ENCODE assay signal across 1 cellular context in the genomic region with DNA sequence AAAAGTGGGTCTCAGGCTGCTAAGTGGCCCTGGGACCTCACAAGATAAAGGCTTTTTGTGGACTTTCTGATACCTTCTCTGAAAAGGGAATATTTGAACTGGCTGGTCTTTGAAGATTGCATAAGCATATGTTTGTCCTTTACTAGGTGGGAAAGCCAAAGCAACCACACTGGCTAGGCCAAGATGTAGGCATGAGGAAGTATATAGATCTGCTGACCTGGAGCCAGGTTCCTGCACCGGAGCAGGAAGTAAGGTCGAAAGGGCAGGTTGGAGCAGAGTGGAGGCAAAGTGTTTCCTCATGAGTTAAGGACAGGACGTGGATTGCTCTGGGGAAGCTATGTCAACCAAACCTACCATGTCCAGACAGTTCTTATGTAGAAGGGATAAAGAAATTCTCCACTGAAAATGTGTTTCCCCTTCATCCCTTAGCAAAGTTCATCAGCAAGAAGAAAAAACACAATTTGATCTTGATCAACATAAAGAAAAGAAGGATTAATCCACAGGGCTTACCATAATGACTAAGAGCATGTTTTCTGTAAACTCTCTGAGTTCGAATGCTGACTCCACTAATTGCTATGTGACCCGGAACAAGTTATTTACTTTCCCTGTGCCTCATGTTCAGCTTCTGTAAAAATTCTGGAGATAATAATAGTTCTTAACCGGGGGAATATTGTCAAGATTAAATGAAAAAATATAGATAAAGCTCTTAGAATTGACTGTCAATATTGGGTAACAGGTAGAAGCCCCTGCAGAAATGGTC.
TF ChIP-seq lines count a peak whose summit lies in the region.

No MANE protein-coding gene starts in this region.

TF ChIP-seq in HepG2, 621 proteins besides CTCF, POLR2A, EP300 and RAD21 (continued from another document and continues in another):
- TF ChIP-seq, protein P1, sequence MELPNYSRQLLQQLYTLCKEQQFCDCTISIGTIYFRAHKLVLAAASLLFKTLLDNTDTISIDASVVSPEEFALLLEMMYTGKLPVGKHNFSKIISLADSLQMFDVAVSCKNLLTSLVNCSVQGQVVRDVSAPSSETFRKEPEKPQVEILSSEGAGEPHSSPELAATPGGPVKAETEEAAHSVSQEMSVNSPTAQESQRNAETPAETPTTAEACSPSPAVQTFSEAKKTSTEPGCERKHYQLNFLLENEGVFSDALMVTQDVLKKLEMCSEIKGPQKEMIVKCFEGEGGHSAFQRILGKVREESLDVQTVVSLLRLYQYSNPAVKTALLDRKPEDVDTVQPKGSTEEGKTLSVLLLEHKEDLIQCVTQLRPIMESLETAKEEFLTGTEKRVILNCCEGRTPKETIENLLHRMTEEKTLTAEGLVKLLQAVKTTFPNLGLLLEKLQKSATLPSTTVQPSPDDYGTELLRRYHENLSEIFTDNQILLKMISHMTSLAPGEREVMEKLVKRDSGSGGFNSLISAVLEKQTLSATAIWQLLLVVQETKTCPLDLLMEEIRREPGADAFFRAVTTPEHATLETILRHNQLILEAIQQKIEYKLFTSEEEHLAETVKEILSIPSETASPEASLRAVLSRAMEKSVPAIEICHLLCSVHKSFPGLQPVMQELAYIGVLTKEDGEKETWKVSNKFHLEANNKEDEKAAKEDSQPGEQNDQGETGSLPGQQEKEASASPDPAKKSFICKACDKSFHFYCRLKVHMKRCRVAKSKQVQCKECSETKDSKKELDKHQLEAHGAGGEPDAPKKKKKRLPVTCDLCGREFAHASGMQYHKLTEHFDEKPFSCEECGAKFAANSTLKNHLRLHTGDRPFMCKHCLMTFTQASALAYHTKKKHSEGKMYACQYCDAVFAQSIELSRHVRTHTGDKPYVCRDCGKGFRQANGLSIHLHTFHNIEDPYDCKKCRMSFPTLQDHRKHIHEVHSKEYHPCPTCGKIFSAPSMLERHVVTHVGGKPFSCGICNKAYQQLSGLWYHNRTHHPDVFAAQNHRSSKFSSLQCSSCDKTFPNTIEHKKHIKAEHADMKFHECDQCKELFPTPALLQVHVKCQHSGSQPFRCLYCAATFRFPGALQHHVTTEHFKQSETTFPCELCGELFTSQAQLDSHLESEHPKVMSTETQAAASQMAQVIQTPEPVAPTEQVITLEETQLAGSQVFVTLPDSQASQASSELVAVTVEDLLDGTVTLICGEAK (IDR thresholded peaks at IDR 0.05) = no peak
- TF ChIP-seq, protein P1 (CRISPR knock-in tag; IDR thresholded peaks at IDR 0.05) = 0 out of 2 replicates have a peak, but pooled peaks have one; percentile 45
- TF ChIP-seq, protein P2, sequence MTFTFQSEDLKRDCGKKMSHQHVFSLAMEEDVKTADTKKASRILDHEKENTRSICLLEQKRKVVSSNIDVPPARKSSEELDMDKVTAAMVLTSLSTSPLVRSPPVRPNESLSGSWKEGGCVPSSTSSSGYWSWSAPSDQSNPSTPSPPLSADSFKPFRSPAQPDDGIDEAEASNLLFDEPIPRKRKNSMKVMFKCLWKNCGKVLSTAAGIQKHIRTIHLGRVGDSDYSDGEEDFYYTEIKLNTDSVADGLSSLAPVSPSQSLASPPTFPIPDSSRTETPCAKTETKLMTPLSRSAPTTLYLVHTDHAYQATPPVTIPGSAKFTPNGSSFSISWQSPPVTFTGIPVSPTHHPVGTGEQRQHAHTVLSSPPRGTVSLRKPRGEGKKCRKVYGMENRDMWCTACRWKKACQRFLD (CRISPR knock-in tag; IDR thresholded peaks at IDR 0.05; ENCODE audit: borderline replicate concordance) = no peak
- TF ChIP-seq, protein P3, sequence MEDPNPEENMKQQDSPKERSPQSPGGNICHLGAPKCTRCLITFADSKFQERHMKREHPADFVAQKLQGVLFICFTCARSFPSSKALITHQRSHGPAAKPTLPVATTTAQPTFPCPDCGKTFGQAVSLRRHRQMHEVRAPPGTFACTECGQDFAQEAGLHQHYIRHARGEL (CRISPR knock-in tag; IDR thresholded peaks at IDR 0.05) = no peak
- TF ChIP-seq, protein P4, sequence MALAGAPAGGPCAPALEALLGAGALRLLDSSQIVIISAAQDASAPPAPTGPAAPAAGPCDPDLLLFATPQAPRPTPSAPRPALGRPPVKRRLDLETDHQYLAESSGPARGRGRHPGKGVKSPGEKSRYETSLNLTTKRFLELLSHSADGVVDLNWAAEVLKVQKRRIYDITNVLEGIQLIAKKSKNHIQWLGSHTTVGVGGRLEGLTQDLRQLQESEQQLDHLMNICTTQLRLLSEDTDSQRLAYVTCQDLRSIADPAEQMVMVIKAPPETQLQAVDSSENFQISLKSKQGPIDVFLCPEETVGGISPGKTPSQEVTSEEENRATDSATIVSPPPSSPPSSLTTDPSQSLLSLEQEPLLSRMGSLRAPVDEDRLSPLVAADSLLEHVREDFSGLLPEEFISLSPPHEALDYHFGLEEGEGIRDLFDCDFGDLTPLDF (CRISPR knock-in tag; IDR thresholded peaks at IDR 0.05) = no peak
- TF ChIP-seq, protein P5, sequence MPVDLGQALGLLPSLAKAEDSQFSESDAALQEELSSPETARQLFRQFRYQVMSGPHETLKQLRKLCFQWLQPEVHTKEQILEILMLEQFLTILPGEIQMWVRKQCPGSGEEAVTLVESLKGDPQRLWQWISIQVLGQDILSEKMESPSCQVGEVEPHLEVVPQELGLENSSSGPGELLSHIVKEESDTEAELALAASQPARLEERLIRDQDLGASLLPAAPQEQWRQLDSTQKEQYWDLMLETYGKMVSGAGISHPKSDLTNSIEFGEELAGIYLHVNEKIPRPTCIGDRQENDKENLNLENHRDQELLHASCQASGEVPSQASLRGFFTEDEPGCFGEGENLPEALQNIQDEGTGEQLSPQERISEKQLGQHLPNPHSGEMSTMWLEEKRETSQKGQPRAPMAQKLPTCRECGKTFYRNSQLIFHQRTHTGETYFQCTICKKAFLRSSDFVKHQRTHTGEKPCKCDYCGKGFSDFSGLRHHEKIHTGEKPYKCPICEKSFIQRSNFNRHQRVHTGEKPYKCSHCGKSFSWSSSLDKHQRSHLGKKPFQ (CRISPR knock-in tag; IDR thresholded peaks at IDR 0.05; ENCODE audit: insufficient replicate concordance) = peak; percentile 30
- TF ChIP-seq EHMT2 (IDR thresholded peaks at IDR 0.05; ENCODE audit: borderline replicate concordance, low read depth, low read length) = peak; percentile 63; the same call in 1 of the 2 replicates
- TF ChIP-seq RBM22 (optimal IDR thresholded peaks at IDR 0.05; ENCODE audit: low read length) = no peak
- TF ChIP-seq ZBTB38 (CRISPR knock-in tag; IDR thresholded peaks at IDR 0.05) = no peak
- no peak for TF ChIP-seq EZH2 (conservative IDR thresholded peaks at IDR 0.05; ENCODE audit: low read depth, low read length)
- no peak for TF ChIP-seq IKZF4 (CRISPR knock-in tag; IDR thresholded peaks at IDR 0.05; ENCODE audit: borderline replicate concordance, low read depth, not compliant biosample characterization)
- TF ChIP-seq, protein P6, sequence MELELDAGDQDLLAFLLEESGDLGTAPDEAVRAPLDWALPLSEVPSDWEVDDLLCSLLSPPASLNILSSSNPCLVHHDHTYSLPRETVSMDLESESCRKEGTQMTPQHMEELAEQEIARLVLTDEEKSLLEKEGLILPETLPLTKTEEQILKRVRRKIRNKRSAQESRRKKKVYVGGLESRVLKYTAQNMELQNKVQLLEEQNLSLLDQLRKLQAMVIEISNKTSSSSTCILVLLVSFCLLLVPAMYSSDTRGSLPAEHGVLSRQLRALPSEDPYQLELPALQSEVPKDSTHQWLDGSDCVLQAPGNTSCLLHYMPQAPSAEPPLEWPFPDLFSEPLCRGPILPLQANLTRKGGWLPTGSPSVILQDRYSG (CRISPR knock-in tag; IDR thresholded peaks at IDR 0.05) = no peak
- TF ChIP-seq SPEN (CRISPR knock-in tag; IDR thresholded peaks at IDR 0.05; ENCODE audit: low read depth) = no peak
- TF ChIP-seq ZNF337 (CRISPR knock-in tag; IDR thresholded peaks at IDR 0.05; ENCODE audit: borderline replicate concordance, low read depth) = no peak
- no peak for TF ChIP-seq ZNF33A (CRISPR knock-in tag; IDR thresholded peaks at IDR 0.05; ENCODE audit: borderline replicate concordance)
- TF ChIP-seq GABPB1 (CRISPR knock-in tag; IDR thresholded peaks at IDR 0.05) = peak; percentile 83
- TF ChIP-seq ZNF878 (CRISPR knock-in tag; IDR thresholded peaks at IDR 0.05) = 0 out of 2 replicates have a peak, but pooled peaks have one; percentile 34
- TF ChIP-seq KAT8 (CRISPR knock-in tag; IDR thresholded peaks at IDR 0.05) = peak; percentile 58; the same call in 1 of the 2 replicates
- TF ChIP-seq TARDBP (CRISPR knock-in tag; IDR thresholded peaks at IDR 0.05) = peak; percentile 91; the same call in 1 of the 2 replicates
- TF ChIP-seq ZMAT3 (CRISPR knock-in tag; conservative IDR thresholded peaks at IDR 0.05) = no peak
- no peak for TF ChIP-seq SP2 (CRISPR knock-in tag; IDR thresholded peaks at IDR 0.05)
- TF ChIP-seq, protein P7, sequence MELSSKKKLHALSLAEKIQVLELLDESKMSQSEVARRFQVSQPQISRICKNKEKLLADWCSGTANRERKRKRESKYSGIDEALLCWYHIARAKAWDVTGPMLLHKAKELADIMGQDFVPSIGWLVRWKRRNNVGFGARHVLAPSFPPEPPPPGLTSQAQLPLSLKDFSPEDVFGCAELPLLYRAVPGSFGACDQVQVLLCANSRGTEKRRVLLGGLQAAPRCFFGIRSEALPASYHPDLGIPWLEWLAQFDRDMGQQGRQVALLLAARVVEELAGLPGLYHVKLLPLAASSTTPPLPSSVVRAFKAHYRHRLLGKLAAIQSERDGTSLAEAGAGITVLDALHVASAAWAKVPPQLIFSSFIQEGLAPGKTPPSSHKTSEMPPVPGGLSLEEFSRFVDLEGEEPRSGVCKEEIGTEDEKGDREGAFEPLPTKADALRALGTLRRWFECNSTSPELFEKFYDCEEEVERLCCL (CRISPR knock-in tag; IDR thresholded peaks at IDR 0.05; ENCODE audit: borderline replicate concordance) = no peak
- peak; percentile 41 for TF ChIP-seq SAP130 (CRISPR knock-in tag; IDR thresholded peaks at IDR 0.05; ENCODE audit: low read depth)
- TF ChIP-seq, protein P8, sequence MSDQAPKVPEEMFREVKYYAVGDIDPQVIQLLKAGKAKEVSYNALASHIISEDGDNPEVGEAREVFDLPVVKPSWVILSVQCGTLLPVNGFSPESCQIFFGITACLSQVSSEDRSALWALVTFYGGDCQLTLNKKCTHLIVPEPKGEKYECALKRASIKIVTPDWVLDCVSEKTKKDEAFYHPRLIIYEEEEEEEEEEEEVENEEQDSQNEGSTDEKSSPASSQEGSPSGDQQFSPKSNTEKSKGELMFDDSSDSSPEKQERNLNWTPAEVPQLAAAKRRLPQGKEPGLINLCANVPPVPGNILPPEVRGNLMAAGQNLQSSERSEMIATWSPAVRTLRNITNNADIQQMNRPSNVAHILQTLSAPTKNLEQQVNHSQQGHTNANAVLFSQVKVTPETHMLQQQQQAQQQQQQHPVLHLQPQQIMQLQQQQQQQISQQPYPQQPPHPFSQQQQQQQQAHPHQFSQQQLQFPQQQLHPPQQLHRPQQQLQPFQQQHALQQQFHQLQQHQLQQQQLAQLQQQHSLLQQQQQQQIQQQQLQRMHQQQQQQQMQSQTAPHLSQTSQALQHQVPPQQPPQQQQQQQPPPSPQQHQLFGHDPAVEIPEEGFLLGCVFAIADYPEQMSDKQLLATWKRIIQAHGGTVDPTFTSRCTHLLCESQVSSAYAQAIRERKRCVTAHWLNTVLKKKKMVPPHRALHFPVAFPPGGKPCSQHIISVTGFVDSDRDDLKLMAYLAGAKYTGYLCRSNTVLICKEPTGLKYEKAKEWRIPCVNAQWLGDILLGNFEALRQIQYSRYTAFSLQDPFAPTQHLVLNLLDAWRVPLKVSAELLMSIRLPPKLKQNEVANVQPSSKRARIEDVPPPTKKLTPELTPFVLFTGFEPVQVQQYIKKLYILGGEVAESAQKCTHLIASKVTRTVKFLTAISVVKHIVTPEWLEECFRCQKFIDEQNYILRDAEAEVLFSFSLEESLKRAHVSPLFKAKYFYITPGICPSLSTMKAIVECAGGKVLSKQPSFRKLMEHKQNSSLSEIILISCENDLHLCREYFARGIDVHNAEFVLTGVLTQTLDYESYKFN (CRISPR knock-in tag; conservative IDR thresholded peaks at IDR 0.05) = peak; percentile 82
- TF ChIP-seq ZNF441 (CRISPR knock-in tag; IDR thresholded peaks at IDR 0.05; ENCODE audit: borderline replicate concordance) = no peak; the same call in 1 of the 2 replicates
- TF ChIP-seq FOXA1 (IDR thresholded peaks at IDR 0.05) = no peak
- peak; percentile 69 for TF ChIP-seq FOXA1 (CRISPR knock-in tag; IDR thresholded peaks at IDR 0.05)
- TF ChIP-seq SMAD1 (CRISPR knock-in tag; IDR thresholded peaks at IDR 0.05; ENCODE audit: borderline replicate concordance, low read depth) = no peak
- TF ChIP-seq KDM1A (CRISPR knock-in tag; IDR thresholded peaks at IDR 0.05) = peak; percentile 61; the same call in 1 of the 2 replicates
- no peak for TF ChIP-seq SIX4 (CRISPR knock-in tag; IDR thresholded peaks at IDR 0.05)
- no peak for TF ChIP-seq YEATS4 (CRISPR knock-in tag; IDR thresholded peaks at IDR 0.05; ENCODE audit: borderline replicate concordance)
- TF ChIP-seq, protein P9, sequence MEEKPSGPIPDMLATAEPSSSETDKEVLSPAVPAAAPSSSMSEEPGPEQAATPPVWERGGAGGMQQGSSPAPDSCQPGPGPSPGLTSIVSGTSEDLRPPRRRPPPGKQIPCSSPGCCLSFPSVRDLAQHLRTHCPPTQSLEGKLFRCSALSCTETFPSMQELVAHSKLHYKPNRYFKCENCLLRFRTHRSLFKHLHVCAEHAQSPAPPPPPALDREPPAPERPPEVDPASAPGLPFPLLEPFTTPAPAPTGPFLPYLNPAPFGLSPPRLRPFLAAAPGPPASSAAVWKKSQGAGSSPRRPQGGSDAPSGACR (CRISPR knock-in tag; IDR thresholded peaks at IDR 0.05) = no peak
- no peak for TF ChIP-seq GLI4 (CRISPR knock-in tag; IDR thresholded peaks at IDR 0.05; ENCODE audit: borderline replicate concordance)
- TF ChIP-seq GATAD2A (CRISPR knock-in tag; IDR thresholded peaks at IDR 0.05) = peak; percentile 90
- TF ChIP-seq ZNF788 (CRISPR knock-in tag; IDR thresholded peaks at IDR 0.05; ENCODE audit: borderline replicate concordance) = no peak
- peak; percentile 53; the same call in 1 of the 2 replicates for TF ChIP-seq NFYB (CRISPR knock-in tag; IDR thresholded peaks at IDR 0.05)
